ENCODE assay signal across 7 cellular contexts in genomic region chr10:102644066-102644645, GRCh38. TPM values are rescaled to one million over a fixed set of nuclear protein-coding genes. Genes with fewer than 3 reads are reported as not detected.
DNase-seq lines count a peak whose midpoint lies in the region; ATAC-seq and TF ChIP-seq lines count a peak whose summit lies in the region.

TSS of gene TRIM8 (plus strand) at chr10:102644479. CDS start at chr10:102644618, 139 bp downstream.

- H3K27ac ChIP-seq in substantia nigra (ENCODE audit: low read depth, low read length, poor library complexity, severe bottlenecking) = peak within 1 kb of the TSS; percentile 99

- peak; percentile 57 for TF ChIP-seq POLR2A in GM15510 (IDR thresholded peaks at IDR 0.05; ENCODE audit: borderline replicate concordance, extremely low read depth, insufficient read length)

- TF ChIP-seq CTCF in epithelial cell of esophagus (IDR thresholded peaks at IDR 0.05; ENCODE audit: insufficient read depth, low read depth, low read length, missing control alignments) = no peak

- peak within 1 kb of the TSS; percentile 91 for H3K4me3 ChIP-seq in epithelial cell of esophagus (ENCODE audit: low read length)

- DNase-seq in NCI-H146 treated with DMSO at 0.1 percent for 48 hours (lab: John Stamatoyannopoulos, UW; ENCODE audit: unreplicated experiment) (peak; percentile 10), epithelial cell of esophagus (ENCODE audit: low read depth) (peak; percentile 57), myocyte (ENCODE audit: low read depth) (peak; percentile 56), substantia nigra (lab: John Stamatoyannopoulos, UW) (peak in 10 of 49 donors; percentile 44 to 74 (median 60))
- DNase-seq in activated CD8-positive, alpha-beta memory T cell treated with anti-CD3 and anti-CD28 coated beads, Interleukin-2, amount 50 U/mL, for 48 hours = peak; percentile 79

- ATAC-seq in GM18868 (IDR thresholded peaks at IDR 0.05; ENCODE audit: unreplicated experiment) = no peak

RNA-seq across cellular contexts. Expression of gene TRIM8, which starts in this region (rescaled TPM):
- total RNA-seq in myocyte = 230 and 274 TPM in 2 replicates
- 192 TPM for polyA plus RNA-seq in myocyte (2012)
